ENCODE assay signal across 9 cellular contexts in the genomic region with DNA sequence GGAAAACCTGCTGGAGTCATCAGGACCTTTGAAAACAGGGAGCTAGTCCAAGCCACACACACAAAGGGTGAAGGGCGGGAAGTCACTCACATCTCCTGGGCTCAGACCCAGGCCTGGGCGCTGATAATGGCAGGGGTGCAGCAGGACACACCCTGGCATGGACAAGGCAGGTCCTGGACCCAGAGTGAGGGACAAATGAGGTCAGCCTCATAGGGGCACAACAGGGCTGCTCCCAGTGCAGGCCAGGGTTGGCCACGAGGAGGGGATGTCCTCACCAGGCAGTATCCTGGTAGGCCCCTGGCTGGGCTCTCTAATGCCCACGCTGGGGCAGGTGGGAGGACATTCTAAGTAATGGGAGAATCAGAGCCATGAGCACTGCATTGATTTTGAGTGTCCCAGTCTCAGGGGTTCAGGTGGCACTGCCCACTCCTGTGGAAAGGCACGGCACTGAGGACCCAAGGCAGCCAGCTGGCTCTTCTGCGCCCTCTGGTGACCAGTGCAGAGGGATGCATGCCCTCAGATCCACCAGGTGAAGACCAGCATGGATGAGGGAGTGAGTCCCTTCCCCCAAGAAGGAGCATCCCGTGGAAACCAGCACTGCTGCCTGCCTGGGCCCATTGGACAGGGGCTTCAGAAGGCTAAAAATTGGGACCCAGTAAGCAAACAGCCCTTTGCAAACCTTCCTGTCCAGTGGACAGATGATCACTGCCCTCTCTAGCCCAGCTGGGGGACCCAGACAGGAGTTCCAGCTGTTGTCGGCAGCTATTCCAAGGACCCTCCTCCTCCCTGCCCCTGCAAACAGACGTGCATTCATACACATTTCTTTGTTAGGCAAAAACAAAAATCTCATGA. TPM values are rescaled to one million over a fixed set of nuclear protein-coding genes. Genes with fewer than 3 reads are reported as not detected.
DNase-seq lines count a peak whose midpoint lies in the region; ATAC-seq and TF ChIP-seq lines count a peak whose summit lies in the region.
"Had no signal": no experiment of that assay in that cellular context is flagged by ENCODE, and none has a peak within 500 bp of the region (broad histone marks: within the 10 kb centered on the region; RNA-seq: fewer than 3 reads in every experiment).

No MANE protein-coding gene starts in this region.

- H3K27ac Mint-ChIP-seq in CD14-positive monocyte: no peak overlapping the region
- peak overlapping the region in 3 of 9 donors; percentile 46 to 70 (median 58) for H3K27ac Mint-ChIP-seq in naive thymus-derived CD4-positive, alpha-beta T cell

- peaks cover 27 to 48% of the 10 kb centered on the region in 2 donors for H3K36me3 Mint-ChIP-seq in CD14-positive monocyte
- peaks cover 0 to 5% (median 4%) of the 10 kb centered on the region in 5 donors for H3K36me3 Mint-ChIP-seq in naive thymus-derived CD4-positive, alpha-beta T cell

- H3K27me3 Mint-ChIP-seq in CD14-positive monocyte (ENCODE audit: low read depth in 3 of 3): peaks cover 0 to 2% (median 0%) of the 10 kb centered on the region in 3 donors
- H3K27me3 Mint-ChIP-seq in naive thymus-derived CD4-positive, alpha-beta T cell: no peaks in the 10 kb centered on the region
- H3K27me3 Mint-ChIP-seq: IgD-negative memory B cell had no signal

- H3K36me3 ChIP-seq in GM23248 (ENCODE audit: low read depth): peaks cover 6% of the 10 kb centered on the region; the same call in 1 of the 2 replicates
- H3K36me3 ChIP-seq in naive thymus-derived CD4-positive, alpha-beta T cell (ENCODE audit: control insufficient read depth in 2 of 3, insufficient read depth in 3 of 3, low read length in 3 of 3): no peaks in the 10 kb centered on the region
- H3K36me3 ChIP-seq in stomach: peaks cover 0 to 35% (median 23%) of the 10 kb centered on the region in 4 donors

- POLR2A ChIA-PET in naive thymus-derived CD4-positive, alpha-beta T cell (lab: Charles Lee): interaction anchor here (0.9 to 1.4 kb wide), 6 partner anchors 8 to 178 kb away, joined by 3 to 7 read pairs (median 4); no protein-coding TSS in a partner anchor

- H3K4me3 ChIP-seq in GM23248 (no peak overlapping the region), stomach (no peak overlapping the region)
- no peak overlapping the region for H3K4me3 ChIP-seq in naive thymus-derived CD4-positive, alpha-beta T cell (ENCODE audit: low read length)

- H3K4me1 Mint-ChIP-seq in CD14-positive monocyte: peaks cover 2% of the 10 kb centered on the region
- peaks cover 13 to 67% (median 52%) of the 10 kb centered on the region in 7 donors for H3K4me1 Mint-ChIP-seq in naive thymus-derived CD4-positive, alpha-beta T cell

- H3K4me3 Mint-ChIP-seq in CD14-positive monocyte: no peak overlapping the region
- no peak overlapping the region for H3K4me3 Mint-ChIP-seq in naive thymus-derived CD4-positive, alpha-beta T cell

- TF ChIP-seq EP300 in stomach (IDR thresholded peaks at IDR 0.05): no peak

- H2AFZ ChIP-seq in GM23248: no peak overlapping the region

- WGBS in GM23248 (ENCODE audit: low coverage in 1 of 2, low lambda C conversion rate in 2 of 2, missing lambda C conversion rate in 2 of 2), 2 experiments: 34 to 35% methylated on average over 9 of the region's 9 CpGs
- 19 to 33% (median 22%) methylated on average over 8 to 9 of the region's 9 CpGs for WGBS in stomach, 5 donors

- in situ Hi-C loops in GM23248 (cut with MboI): loop anchor here (5.0 to 25.0 kb wide), 2 partner anchors 43 to 173 kb away; partner anchors contain the start of gene RAI1

- H3K4me2 ChIP-seq in GM23248 (ENCODE audit: unreplicated experiment): no peak overlapping the region

- H3K79me2 ChIP-seq in GM23248 (ENCODE audit: insufficient read depth): no peaks in the 10 kb centered on the region

- H3K27ac ChIP-seq in GM23248 (no peak overlapping the region), stomach (peak overlapping the region; percentile 20 to 67 (median 43))
- no peak overlapping the region for H3K27ac ChIP-seq in naive thymus-derived CD4-positive, alpha-beta T cell (ENCODE audit: low read depth, low read length)

- H3K27me3 ChIP-seq in GM23248 (replicated peaks; ENCODE audit: insufficient read depth) (no peaks in the 10 kb centered on the region), stomach (no peaks in the 10 kb centered on the region)
- no peaks in the 10 kb centered on the region for H3K27me3 ChIP-seq in naive thymus-derived CD4-positive, alpha-beta T cell (ENCODE audit: control insufficient read depth in 2 of 2, insufficient read depth in 2 of 2, low read length in 2 of 2)

- no peaks in the 10 kb centered on the region for H3K9me2 ChIP-seq in GM23248 (ENCODE audit: insufficient read depth)

- TF ChIP-seq CTCF in CD14-positive monocyte (IDR thresholded peaks at IDR 0.05) (peak; percentile 97), stomach (IDR thresholded peaks at IDR 0.05) (peak in 5 of 7 experiments; percentile 91 to 98 (median 97))

- no peaks in the 10 kb centered on the region for H4K20me1 ChIP-seq in GM23248 (ENCODE audit: insufficient read depth)

- no peaks in the 10 kb centered on the region for H3K9me3 ChIP-seq in GM23248 (ENCODE audit: low read depth)
- no peaks in the 10 kb centered on the region for H3K9me3 ChIP-seq in naive thymus-derived CD4-positive, alpha-beta T cell (ENCODE audit: control insufficient read depth in 2 of 3, low read length in 3 of 3)
- no peaks in the 10 kb centered on the region for H3K9me3 ChIP-seq in stomach

- ATAC-seq in naive thymus-derived CD4-positive, alpha-beta T cell: peak; percentile 97

- no peaks in the 10 kb centered on the region; the same call in 1 of the 2 replicates for H3F3A ChIP-seq in GM23248 (ENCODE audit: insufficient read depth)

- H3K9ac ChIP-seq in GM23248: no peak overlapping the region

- intact Hi-C loops in CD14-positive monocyte (cut with micrococcal nuclease): loop anchor here (1.0 to 5.0 kb wide), 3 partner anchors 48 to 183 kb away; partner anchors contain the start of gene RAI1 (in 1 of the 2)
- intact Hi-C loops in naive thymus-derived CD4-positive, alpha-beta T cell (cut with micrococcal nuclease): loop anchor here (1.0 to 2.0 kb wide), 7 partner anchors 48 to 179 kb away; partner anchors contain the start of gene RAI1 (in 2 of the 2)
- intact Hi-C loops in stomach (cut with DNase I; ENCODE audit: low total_unique reads): loop anchor here (5.0 kb wide), 1 partner anchor 48 kb away; no protein-coding TSS in a partner anchor

- H3K4me1 ChIP-seq in GM23248 (ENCODE audit: insufficient read depth): peaks cover 10% of the 10 kb centered on the region; the same call in 1 of the 2 replicates
- peaks cover 0 to 28% of the 10 kb centered on the region in 2 donors for H3K4me1 ChIP-seq in naive thymus-derived CD4-positive, alpha-beta T cell (ENCODE audit: control insufficient read depth in 2 of 2, insufficient read depth in 2 of 2, low read length in 2 of 2)
- peaks cover 13 to 34% (median 27%) of the 10 kb centered on the region in 4 donors for H3K4me1 ChIP-seq in stomach

- no peaks in the 10 kb centered on the region for H3K9me3 Mint-ChIP-seq in CD14-positive monocyte
- H3K9me3 Mint-ChIP-seq in naive thymus-derived CD4-positive, alpha-beta T cell: no peaks in the 10 kb centered on the region
- H3K9me3 Mint-ChIP-seq: IgD-negative memory B cell had no signal

- DNase-seq in CD14-positive monocyte (ENCODE audit: low spot score): peak; percentile 64
- peak; percentile 70 for DNase-seq in GM23248
- peak; percentile 72 for DNase-seq in NCI-H748 (lab: John Stamatoyannopoulos, UW; ENCODE audit: unreplicated experiment)
- DNase-seq in activated CD8-positive, alpha-beta memory T cell treated with anti-CD3 and anti-CD28 coated beads, Interleukin-2, amount 50 U/mL, for 48 hours: peak; percentile 86
- DNase-seq in erythroblast (lab: John Stamatoyannopoulos, UW): peak; percentile 61 to 85
- peak; percentile 50 to 77 (median 68) for DNase-seq in naive thymus-derived CD4-positive, alpha-beta T cell
- DNase-seq in stomach: peak; percentile 81
- no peak for DNase-seq in DMS114 treated with DMSO at 0.1 percent for 48 hours (lab: John Stamatoyannopoulos, UW; ENCODE audit: unreplicated experiment)

- TF ChIP-seq POLR2A in erythroblast (IDR thresholded peaks at IDR 0.05; ENCODE audit: low read length) (no peak), stomach (IDR thresholded peaks at IDR 0.05) (no peak)

- CTCF ChIA-PET in naive thymus-derived CD4-positive, alpha-beta T cell (lab: Charles Lee): interaction anchor here (0.7 to 5.2 kb wide), 17 partner anchors 18 to 185 kb away, joined by 3 to 88 read pairs (median 4); partner anchors contain the start of gene RAI1

RNA-seq across cellular contexts. Expression of gene SREBF1, which starts 23.3 kb away (rescaled TPM):
- polyA plus RNA-seq in CD14-positive monocyte: 10 to 100 TPM in 1 of 2 donors, 1 to 10 TPM in 1; 7.6 to 10.5 TPM
- 34.4 and 36.2 TPM in 2 replicates for total RNA-seq in GM23248 (2014; rRNA removed; shearing (Covaris generic))
- 14.3 and 19.2 TPM in 2 replicates for polyA plus RNA-seq in GM23248 (2016; fragmentation: Nextera tagmentation; extraction: Ambion mirVana)
- 100 to 1,000 TPM in 3 of 5 experiments, 10 to 100 TPM in 2; 30.9 to 281 (median 159) TPM for total RNA-seq in naive thymus-derived CD4-positive, alpha-beta T cell
- polyA plus RNA-seq in naive thymus-derived CD4-positive, alpha-beta T cell: 10 to 100 TPM; 22.4 to 41.3 TPM
- total RNA-seq in stomach: 100 to 1,000 TPM in 3 of 5 donors, 10 to 100 TPM in 2; 18.9 to 207 (median 126) TPM
- 10 to 100 TPM; 13.1 to 64.5 (median 17.2) TPM for polyA plus RNA-seq in stomach

Comparison
In these comparisons a context has a peak if more than half of its experiments do, and no peak if none do; other contexts are left out.
1. H3K27ac ChIP-seq: peak in stomach (5 of 5); none in GM23248 (single experiment) and naive thymus-derived CD4-positive, alpha-beta T cell (single experiment).